30 cellular contexts compared by ENCODE assay signal in genomic region chr2:186032930-186033329, GRCh38.
"Had no signal": no experiment of that assay in that cellular context is flagged by ENCODE, and none has a peak within 500 bp of the region (broad histone marks: within the 10 kb centered on the region; RNA-seq: fewer than 3 reads in every experiment).

No MANE protein-coding gene starts in this region.

- H3K27ac ChIP-seq: PC-9, RWPE1, SJCRH30, SK-N-MC had no signal

- FAIRE-seq: RCC 7860 had no signal

- H3K27me3 ChIP-seq: SJCRH30 had no signal

- H3K36me3 ChIP-seq: SJCRH30 had no signal

- H3K4me3 ChIP-seq: PC-9, SJCRH30, SK-N-MC had no signal

- ATAC-seq: Panc1, Right ventricle myocardium inferior, SK-N-SH treated with all-trans-retinoic acid at 6 μM for 48 hours, T-cell had no signal

- H2AFZ ChIP-seq: PC-9 had no signal

- H3K4me2 ChIP-seq: PC-9 had no signal

- DNase-seq: Karpas-422, KG1, NCI-H1048, NCI-H1092 treated with DMSO at 0.1 percent for 48 hours, NCI-H1105 treated with DMSO at 0.1 percent for 48 hours, NCI-H1417, NCI-H1436, NCI-H1694 treated with DMSO at 0.1 percent for 48 hours, NCI-H187 treated with DMSO at 0.1 percent for 48 hours, NCI-H2029, NCI-H2081, NCI-H2171 treated with DMSO at 0.1 percent for 48 hours, NCI-H2227 treated with DMSO at 0.1 percent for 48 hours, NCI-H345, NCI-H446, NCI-H524, NCI-H526, NCI-H69, NCI-H82, PC-9, SHP77, SIG-M5, SJCRH30, T-cell had no signal
